ENCODE assay signal across 29 cellular contexts in genomic region chr1:232192781-232193450, GRCh38.
DNase-seq lines count a peak whose midpoint lies in the region; ATAC-seq, FAIRE-seq and TF ChIP-seq lines count a peak whose summit lies in the region.
"Had no signal": no experiment of that assay in that cellular context is flagged by ENCODE, and none has a peak within 500 bp of the region (broad histone marks: within the 10 kb centered on the region; RNA-seq: fewer than 3 reads in every experiment).

No MANE protein-coding gene starts in this region.

- 81% methylated on average over 2 of the region's 3 CpGs for WGBS in mesenchymal stem cell
- WGBS in gastroesophageal sphincter (ENCODE audit: low coverage in 1 of 2), 2 donors, result 60 to 65% methylated on average over 1 to 3 of the region's 3 CpGs

- POLR2A ChIA-PET in endothelial cell of umbilical vein (lab: Charles Lee), result no interaction called here

- H3K14ac ChIP-seq in mesenchymal stem cell (ENCODE audit: low read length in 2 of 2), result no peak overlapping the region

- H3K27ac ChIP-seq in endothelial cell of umbilical vein (ENCODE audit: insufficient read depth, low read depth, low read length), result no peak overlapping the region
- no peak overlapping the region for H3K27ac ChIP-seq in mesenchymal stem cell (ENCODE audit: low read length, poor library complexity, severe bottlenecking)
- no peak overlapping the region for H3K27ac ChIP-seq in gastroesophageal sphincter
- H3K27ac ChIP-seq: heart left ventricle, PC-9, sigmoid colon, suprapubic skin, upper lobe of right lung had no signal

- no peak overlapping the region for H3K4me3 Mint-ChIP-seq in mesothelial cell of epicardium
- H3K4me3 Mint-ChIP-seq: activated CD4-positive, alpha-beta T cell treated with anti-CD3 and anti-CD28 coated beads, Interleukin-2, amount 10 ng/mL, durations not matched to agents 7 days and 5 days; activated T-cell treated with anti-CD3 and anti-CD28 coated beads, Interleukin-2, amount 50 U/mL, for 72 hours; GM23338; stimulated activated naive B cell treated with anti-CD40 and anti-IgM and Interleukin-4, amounts not matched to agents 10 μg/mL and 1 μg/mL and 100 μg/mL, for 72 hours; WTC11 had no signal

- H3K27me3 Mint-ChIP-seq in mesothelial cell of epicardium (ENCODE audit: low read depth), result no peaks in the 10 kb centered on the region

- H3K79me1 ChIP-seq in mesenchymal stem cell (replicated peaks; ENCODE audit: low read length, poor library complexity, severe bottlenecking), result no peaks in the 10 kb centered on the region

- H3K79me2 ChIP-seq in endothelial cell of umbilical vein (ENCODE audit: control insufficient read depth, insufficient read depth, low read length), result no peaks in the 10 kb centered on the region

- TF ChIP-seq EP300 in gastroesophageal sphincter (IDR thresholded peaks at IDR 0.05), result no peak

- no peak for TF ChIP-seq CTCF in endothelial cell of umbilical vein (IDR thresholded peaks at IDR 0.05; ENCODE audit: extremely low read depth in 1 of 2, insufficient read depth in 1 of 2, low read depth in 1 of 2, low read length in 2 of 2)
- TF ChIP-seq CTCF in mesothelial cell of epicardium (IDR thresholded peaks at IDR 0.05; ENCODE audit: unreplicated experiment), result no peak
- TF ChIP-seq CTCF in gastroesophageal sphincter (IDR thresholded peaks at IDR 0.05), result no peak

- intact Hi-C loops in endothelial cell of umbilical vein (cut with micrococcal nuclease), result no loop called here

- H3K4me1 Mint-ChIP-seq in mesothelial cell of epicardium, result peaks cover 10% of the 10 kb centered on the region
- H3K4me1 Mint-ChIP-seq: activated CD4-positive, alpha-beta T cell treated with anti-CD3 and anti-CD28 coated beads, Interleukin-2, amount 10 ng/mL, durations not matched to agents 7 days and 5 days; stimulated activated naive B cell treated with anti-CD40 and anti-IgM and Interleukin-4, amounts not matched to agents 10 μg/mL and 1 μg/mL and 100 μg/mL, for 72 hours had no signal

- ATAC-seq in GM19035 (IDR thresholded peaks at IDR 0.05; ENCODE audit: unreplicated experiment) (no peak), gastroesophageal sphincter (no peak), GM19455 (IDR thresholded peaks at IDR 0.05; ENCODE audit: unreplicated experiment) (no peak)
- ATAC-seq: activated T-cell treated with anti-CD3 and anti-CD28 coated beads, Interleukin-2, amount 50 U/mL, for 72 hours; GM23338; heart left ventricle; stimulated activated naive B cell treated with anti-CD40 and anti-IgM and Interleukin-4, amounts not matched to agents 10 μg/mL and 1 μg/mL and 100 μg/mL, for 72 hours; upper lobe of right lung; WTC11 had no signal

- no peak overlapping the region for H3K4me2 ChIP-seq in endothelial cell of umbilical vein (ENCODE audit: insufficient read depth, low read length)
- H3K4me2 ChIP-seq in mesenchymal stem cell (ENCODE audit: low read length, poor library complexity, severe bottlenecking), result no peak overlapping the region
- H3K4me2 ChIP-seq: GM23338, PC-9 had no signal

- TF ChIP-seq POLR2A in endothelial cell of umbilical vein (IDR thresholded peaks at IDR 0.05; ENCODE audit: low read depth, low read length) (no peak), gastroesophageal sphincter (IDR thresholded peaks at IDR 0.05) (no peak)

- H3K4me1 ChIP-seq in adipocyte (ENCODE audit: control insufficient read depth, insufficient read depth, low read length) (no peaks in the 10 kb centered on the region), endothelial cell of umbilical vein (ENCODE audit: control insufficient read depth, extremely low read depth, insufficient read depth, low read length) (no peaks in the 10 kb centered on the region), mesenchymal stem cell (ENCODE audit: control insufficient read depth, insufficient read depth, low read depth, low read length) (no peaks in the 10 kb centered on the region), gastroesophageal sphincter (no peaks in the 10 kb centered on the region)
- H3K4me1 ChIP-seq: heart left ventricle, sigmoid colon, suprapubic skin, upper lobe of right lung had no signal

- no peak for FAIRE-seq in endothelial cell of umbilical vein (lab: Jason Lieb, UNC)

- H3K9me1 ChIP-seq in endothelial cell of umbilical vein (replicated peaks; ENCODE audit: control insufficient read depth, extremely low read depth, insufficient read depth, low read length), result no peaks in the 10 kb centered on the region

- H3K9ac ChIP-seq in adipocyte (ENCODE audit: low read length), result no peak overlapping the region
- H3K9ac ChIP-seq in endothelial cell of umbilical vein (replicated peaks; ENCODE audit: extremely low read depth, insufficient read depth, low read length), result no peak overlapping the region
- H3K9ac ChIP-seq in mesenchymal stem cell (ENCODE audit: low read length), result no peak overlapping the region

- H3K27ac Mint-ChIP-seq in mesothelial cell of epicardium, result no peak overlapping the region
- H3K27ac Mint-ChIP-seq: activated CD4-positive, alpha-beta T cell treated with anti-CD3 and anti-CD28 coated beads, Interleukin-2, amount 10 ng/mL, durations not matched to agents 7 days and 5 days; activated T-cell treated with anti-CD3 and anti-CD28 coated beads, Interleukin-2, amount 50 U/mL, for 72 hours; GM23338; stimulated activated naive B cell treated with anti-CD40 and anti-IgM and Interleukin-4, amounts not matched to agents 10 μg/mL and 1 μg/mL and 100 μg/mL, for 72 hours; WTC11 had no signal

- no peak overlapping the region for H2BK5ac ChIP-seq in mesenchymal stem cell (ENCODE audit: low read depth, low read length, poor library complexity, severe bottlenecking)

- H2BK120ac ChIP-seq in mesenchymal stem cell (ENCODE audit: low read depth, low read length), result no peak overlapping the region

- H4K8ac ChIP-seq in mesenchymal stem cell (ENCODE audit: low read length), result no peak overlapping the region

- H3K9me3 Mint-ChIP-seq in mesothelial cell of epicardium, result peaks cover 9% of the 10 kb centered on the region
- H3K9me3 Mint-ChIP-seq: activated CD4-positive, alpha-beta T cell treated with anti-CD3 and anti-CD28 coated beads, Interleukin-2, amount 10 ng/mL, durations not matched to agents 7 days and 5 days; activated T-cell treated with anti-CD3 and anti-CD28 coated beads, Interleukin-2, amount 50 U/mL, for 72 hours; GM23338 had no signal

- CTCF ChIA-PET in endothelial cell of umbilical vein (lab: Charles Lee), result no interaction called here

- no peaks in the 10 kb centered on the region for H3K36me3 ChIP-seq in adipocyte (ENCODE audit: control insufficient read depth, insufficient read depth, low read length, severe bottlenecking)
- H3K36me3 ChIP-seq in endothelial cell of umbilical vein (ENCODE audit: control insufficient read depth in 2 of 2, extremely low read depth in 1 of 2, insufficient read depth in 2 of 2, low read length in 2 of 2), result no peaks in the 10 kb centered on the region
- H3K36me3 ChIP-seq in mesenchymal stem cell (ENCODE audit: control insufficient read depth in 1 of 2, insufficient read depth in 2 of 2, low read depth in 1 of 2, low read length in 2 of 2), result no peaks in the 10 kb centered on the region
- no peaks in the 10 kb centered on the region for H3K36me3 ChIP-seq in gastroesophageal sphincter
- H3K36me3 ChIP-seq: heart left ventricle, sigmoid colon, suprapubic skin, upper lobe of right lung had no signal

- no peaks in the 10 kb centered on the region for H3K9me3 ChIP-seq in adipocyte (ENCODE audit: control insufficient read depth, low read length)
- H3K9me3 ChIP-seq in endothelial cell of umbilical vein (replicated peaks; ENCODE audit: control insufficient read depth, insufficient read depth, low read length), result no peaks in the 10 kb centered on the region
- H3K9me3 ChIP-seq in mesenchymal stem cell (ENCODE audit: control insufficient read depth, low read length), result no peaks in the 10 kb centered on the region
- H3K9me3 ChIP-seq in gastroesophageal sphincter, result no peaks in the 10 kb centered on the region
- H3K9me3 ChIP-seq: heart left ventricle, sigmoid colon, suprapubic skin, upper lobe of right lung had no signal

- dilution Hi-C loops in endothelial cell of umbilical vein (cut with MboI; ENCODE audit: extremely low pct_ligation_motif_present, low sequenced_read_pairs), result no loop called here

- no peak overlapping the region for H3K23ac ChIP-seq in mesenchymal stem cell (ENCODE audit: low read length in 2 of 2)

- DNase-seq in HT1080 (ENCODE audit: low read depth) (peak; percentile 24), adipocyte (ENCODE audit: low read depth) (peak; percentile 65), endothelial cell of umbilical vein (ENCODE audit: low read depth, low spot score) (peak; percentile 22), mesenchymal stem cell (peak; percentile 39), mesothelial cell of epicardium (ENCODE audit: low spot score in 2 of 2, unreplicated experiment in 2 of 2) (no peak)
- DNase-seq: activated CD4-positive, alpha-beta T cell treated with anti-CD3 and anti-CD28 coated beads, Interleukin-2, amount 10 ng/mL, durations not matched to agents 7 days and 5 days; activated naive CD4-positive, alpha-beta T cell treated with Interleukin-2 at 50 U/mL for 16 hours; activated T-cell treated with anti-CD3 and anti-CD28 coated beads, Interleukin-2, amount 50 U/mL, for 72 hours; amniotic stem cell; heart left ventricle; Karpas-422; NCI-H1048; NCI-H187 treated with DMSO at 0.1 percent for 48 hours; NCI-H526; NK-92 treated with Interleukin-12 subunit alpha and Interleukin-12 subunit beta, amount 100 ng/mL, for 24 hours; PC-9; posterior cingulate gyrus; Right ventricle myocardium superior; sigmoid colon; stimulated activated CD4-positive, alpha-beta T cell treated with anti-CD3 and anti-CD28 coated beads, Interleukin-15, amount 100 ng/mL, for 24 hours; stimulated activated naive B cell treated with anti-CD40 and anti-IgM and Interleukin-4, amounts not matched to agents 10 μg/mL and 1 μg/mL and 100 μg/mL, for 72 hours; T-helper 9 cell; upper lobe of right lung had no signal

- no peak overlapping the region for H3K18ac ChIP-seq in mesenchymal stem cell (ENCODE audit: low read depth in 1 of 2, low read length in 2 of 2)

- no peaks in the 10 kb centered on the region for H3K36me3 Mint-ChIP-seq in mesothelial cell of epicardium
- H3K36me3 Mint-ChIP-seq: stimulated activated naive B cell treated with anti-CD40 and anti-IgM and Interleukin-4, amounts not matched to agents 10 μg/mL and 1 μg/mL and 100 μg/mL, for 72 hours had no signal

- BruUV-seq in endothelial cell of umbilical vein (replicated peaks; lab: Mats Ljungman, UMichigan), result no TSS peak

- H3K27me3 ChIP-seq in adipocyte (replicated peaks; ENCODE audit: control insufficient read depth, insufficient read depth, low read length), result no peaks in the 10 kb centered on the region
- H3K27me3 ChIP-seq in endothelial cell of umbilical vein (ENCODE audit: control insufficient read depth in 2 of 2, insufficient read depth in 2 of 2, low read length in 2 of 2), result no peaks in the 10 kb centered on the region
- H3K27me3 ChIP-seq in mesenchymal stem cell (ENCODE audit: control insufficient read depth in 1 of 2, insufficient read depth in 1 of 2, low read length in 2 of 2), result no peaks in the 10 kb centered on the region
- no peaks in the 10 kb centered on the region for H3K27me3 ChIP-seq in gastroesophageal sphincter
- H3K27me3 ChIP-seq: sigmoid colon, suprapubic skin, upper lobe of right lung had no signal

- H2BK12ac ChIP-seq in mesenchymal stem cell (ENCODE audit: low read length in 2 of 2), result no peak overlapping the region

- H4K91ac ChIP-seq in mesenchymal stem cell (ENCODE audit: low read length), result no peak overlapping the region

- no peak overlapping the region for H3K4me3 ChIP-seq in adipocyte (ENCODE audit: low read length)
- H3K4me3 ChIP-seq in endothelial cell of umbilical vein (replicated peaks in 1 of 3; ENCODE audit: insufficient read depth in 1 of 3, low read depth in 1 of 3, low read length in 3 of 3), result no peak overlapping the region
- no peak overlapping the region for H3K4me3 ChIP-seq in mesenchymal stem cell (ENCODE audit: insufficient read depth in 1 of 2, low read depth in 1 of 2, low read length in 2 of 2)
- no peak overlapping the region for H3K4me3 ChIP-seq in gastroesophageal sphincter
- H3K4me3 ChIP-seq: GM23338, heart left ventricle, PC-9, sigmoid colon, suprapubic skin, upper lobe of right lung had no signal

- no peak overlapping the region for H3K4ac ChIP-seq in mesenchymal stem cell (ENCODE audit: low read depth in 1 of 2, low read length in 2 of 2)

- H2BK15ac ChIP-seq in mesenchymal stem cell (ENCODE audit: low read depth, poor library complexity, severe bottlenecking), result no peak overlapping the region

- no peaks in the 10 kb centered on the region for H4K20me1 ChIP-seq in endothelial cell of umbilical vein (replicated peaks; ENCODE audit: control insufficient read depth, extremely low read depth, insufficient read depth, low read length)

- H2AFZ ChIP-seq in endothelial cell of umbilical vein (ENCODE audit: low read depth, low read length) (no peak overlapping the region), mesenchymal stem cell (ENCODE audit: low read depth, low read length) (no peak overlapping the region)
- H2AFZ ChIP-seq: GM23338, PC-9 had no signal

- no peak overlapping the region for H2AK5ac ChIP-seq in mesenchymal stem cell (ENCODE audit: low read length, severe bottlenecking)

Comparison
In these comparisons a context has a peak if more than half of its experiments do, and no peak if none do; other contexts are left out.
1. DNase-seq: peak in HT1080 (single experiment), adipocyte (single experiment), endothelial cell of umbilical vein (single experiment) and mesenchymal stem cell (single experiment); none in mesothelial cell of epicardium (0 of 2).